ENCODE assay signal across 13 cellular contexts in the genomic region with DNA sequence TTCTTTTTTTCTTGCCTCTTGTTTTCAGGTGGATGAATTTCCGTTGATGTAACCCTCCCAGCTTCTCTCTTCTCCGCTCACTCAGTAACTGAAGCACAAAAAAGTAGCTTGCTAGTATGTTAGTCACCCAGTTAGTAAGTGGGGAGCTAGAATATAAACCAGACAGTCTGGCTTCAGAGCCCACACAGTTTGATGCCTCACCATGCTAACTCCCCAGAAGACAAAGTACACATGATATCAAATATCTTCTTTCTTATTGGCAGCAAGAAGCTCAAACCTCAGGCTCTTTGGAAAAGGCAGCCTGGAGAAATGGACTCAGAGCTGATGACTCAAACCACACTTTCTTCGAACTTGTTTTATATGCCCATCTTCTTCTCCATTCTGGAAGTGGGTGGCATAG.
DNase-seq lines count a peak whose midpoint lies in the region; ATAC-seq and TF ChIP-seq lines count a peak whose summit lies in the region.
"Had no signal": no experiment of that assay in that cellular context is flagged by ENCODE, and none has a peak within 500 bp of the region (broad histone marks: within the 10 kb centered on the region; RNA-seq: fewer than 3 reads in every experiment).

No MANE protein-coding gene starts in this region.

- H2AFZ ChIP-seq in hepatocyte: no peak overlapping the region

- H3K4me1 ChIP-seq in skeletal muscle satellite cell (ENCODE audit: control insufficient read depth, insufficient read depth, low read length) (peaks cover 21% of the 10 kb centered on the region), hepatocyte (ENCODE audit: insufficient read depth) (no peaks in the 10 kb centered on the region)

- H3K4me2 ChIP-seq in skeletal muscle satellite cell (ENCODE audit: low read length) (peak overlapping the region; percentile 41), hepatocyte (no peak overlapping the region)

- DNase-seq in GM04503 (ENCODE audit: low read depth) (peak; percentile 40), fibroblast of the aortic adventitia (ENCODE audit: low read depth) (peak; percentile 19), hepatocyte (ENCODE audit: low spot score) (no peak), NAMALWA (ENCODE audit: low spot score) (no peak)
- DNase-seq: activated CD8-positive, alpha-beta T cell treated with anti-CD3 and anti-CD28 coated beads, Interleukin-2, amount 10 ng/mL, durations not matched to agents 7 days and 5 days; activated effector memory CD4-positive, alpha-beta T cell treated with anti-CD3 and anti-CD28 coated beads, Interleukin-2, amount 50 U/mL, for 16 hours; GDM1; head of caudate nucleus; kidney; NCI-H1105 had no signal

- H3K9ac ChIP-seq in skeletal muscle satellite cell (ENCODE audit: low read depth, low read length): no peak overlapping the region

- no peaks in the 10 kb centered on the region for H3K9me3 ChIP-seq in skeletal muscle satellite cell (replicated peaks; ENCODE audit: low read length)
- H3K9me3 ChIP-seq in hepatocyte (ENCODE audit: low read depth): no peaks in the 10 kb centered on the region

- H3K36me3 ChIP-seq in skeletal muscle satellite cell (ENCODE audit: insufficient read depth, low read length) (no peaks in the 10 kb centered on the region), hepatocyte (replicated peaks; ENCODE audit: insufficient read depth, low read depth) (no peaks in the 10 kb centered on the region)

- ATAC-seq in SK-N-SH treated with all-trans-retinoic acid at 6 μM for 48 hours (peak; percentile 91), GM19328 (IDR thresholded peaks at IDR 0.05; ENCODE audit: unreplicated experiment) (no peak)
- ATAC-seq: activated CD8-positive, alpha-beta T cell treated with anti-CD3 and anti-CD28 coated beads, Interleukin-2, amount 10 ng/mL, durations not matched to agents 7 days and 5 days had no signal

- 91% methylated on average over 3 of the region's 3 CpGs for WGBS in hepatocyte (ENCODE audit: low lambda C conversion rate, missing lambda C conversion rate)

- H3K79me2 ChIP-seq in hepatocyte: no peaks in the 10 kb centered on the region

- no peak overlapping the region for H3K27ac ChIP-seq in hepatocyte

- H3K27me3 ChIP-seq in skeletal muscle satellite cell (ENCODE audit: control insufficient read depth, insufficient read depth, low read length): peaks cover 4% of the 10 kb centered on the region
- H3K27me3 ChIP-seq in hepatocyte: no peaks in the 10 kb centered on the region

- no peak overlapping the region for H3K4me3 ChIP-seq in fibroblast of the aortic adventitia (ENCODE audit: low read depth, low read length)
- no peak overlapping the region for H3K4me3 ChIP-seq in skeletal muscle satellite cell (ENCODE audit: low read length)
- no peak overlapping the region for H3K4me3 ChIP-seq in hepatocyte

- H3K9me2 ChIP-seq in hepatocyte (replicated peaks; ENCODE audit: insufficient read depth): no peaks in the 10 kb centered on the region

- H4K20me1 ChIP-seq in hepatocyte (ENCODE audit: insufficient read depth, poor library complexity, severe bottlenecking): no peaks in the 10 kb centered on the region

- TF ChIP-seq CTCF in fibroblast of the aortic adventitia (IDR thresholded peaks at IDR 0.05; ENCODE audit: insufficient read depth, low read length) (no peak), hepatocyte (IDR thresholded peaks at IDR 0.05; ENCODE audit: poor library complexity) (no peak)

TF ChIP-seq in SK-N-SH treated with all-trans-retinoic acid at 6 μM for 48 hours, 23 proteins besides CTCF, POLR2A, EP300 and RAD21:
- TF ChIP-seq TOX (CRISPR knock-in tag; IDR thresholded peaks at IDR 0.05; ENCODE audit: borderline replicate concordance): peak; percentile 13; the same call in 1 of the 2 replicates
- no peak for TF ChIP-seq CREB5 (CRISPR knock-in tag; IDR thresholded peaks at IDR 0.05; ENCODE audit: low read depth)
- TF ChIP-seq ZNF8 (CRISPR knock-in tag; IDR thresholded peaks at IDR 0.05): no peak
- no peak for TF ChIP-seq TCF4 (CRISPR knock-in tag; IDR thresholded peaks at IDR 0.05; ENCODE audit: borderline replicate concordance)
- TF ChIP-seq SNAI2 (CRISPR knock-in tag; IDR thresholded peaks at IDR 0.05): no peak
- no peak for TF ChIP-seq ARNTL (CRISPR knock-in tag; IDR thresholded peaks at IDR 0.05; ENCODE audit: borderline replicate concordance, low read depth)
- TF ChIP-seq ESRRG (CRISPR knock-in tag; IDR thresholded peaks at IDR 0.05): no peak
- TF ChIP-seq CSRNP3 (CRISPR knock-in tag; IDR thresholded peaks at IDR 0.05): no peak

Comparison
In these comparisons a context has a peak if more than half of its experiments do, and no peak if none do; other contexts are left out.
1. DNase-seq: peak in GM04503 (single experiment) and fibroblast of the aortic adventitia (single experiment); none in hepatocyte (single experiment) and NAMALWA (single experiment).